23 cellular contexts compared by ENCODE assay signal in genomic region chr19:27764186-27764804, GRCh38.
"Had no signal": no experiment of that assay in that cellular context is flagged by ENCODE, and none has a peak within 500 bp of the region (broad histone marks: within the 10 kb centered on the region; RNA-seq: fewer than 3 reads in every experiment).

No MANE protein-coding gene starts in this region.

- H3K9ac ChIP-seq: neural progenitor cell, parathyroid adenoma had no signal

- H3K27me3 Mint-ChIP-seq: natural killer cell treated with Interleukin-12 subunit alpha and Interleukin-12 subunit beta and Interleukin-15 and Interleukin-18, amount 100 ng/mL, for 72 hours had no signal

- H3K4me1 ChIP-seq: colonic mucosa, neural progenitor cell, parathyroid adenoma, right lobe of liver, uterus had no signal

- H3K9me3 ChIP-seq: colonic mucosa, gastrocnemius medialis, psoas muscle, right lobe of liver had no signal

- H3K27ac ChIP-seq: colonic mucosa, gastrocnemius medialis, heart right ventricle, neural progenitor cell, parathyroid adenoma, psoas muscle, right lobe of liver, uterus had no signal

- H3K27me3 ChIP-seq: colonic mucosa, gastrocnemius medialis, heart right ventricle, neural progenitor cell, right lobe of liver, uterus had no signal

- H3K4me3 Mint-ChIP-seq: natural killer cell treated with Interleukin-12 subunit alpha and Interleukin-12 subunit beta and Interleukin-15 and Interleukin-18, amount 100 ng/mL, for 72 hours; neural progenitor cell had no signal

- H3K4me1 Mint-ChIP-seq: neural progenitor cell had no signal

- H3K4me3 ChIP-seq: colonic mucosa, gastrocnemius medialis, heart right ventricle, lung, neural progenitor cell, psoas muscle, right lobe of liver, uterus had no signal

- ATAC-seq: esophagus mucosa; gastrocnemius medialis; heart right ventricle; left cardiac atrium; left ventricle myocardium superior; natural killer cell treated with Interleukin-12 subunit alpha and Interleukin-12 subunit beta and Interleukin-15 and Interleukin-18, amount 100 ng/mL, for 72 hours; psoas muscle; right lobe of liver had no signal

- H3K36me3 ChIP-seq: colonic mucosa, gastrocnemius medialis, heart right ventricle, neural progenitor cell, right lobe of liver, uterus had no signal

- H3K27ac Mint-ChIP-seq: natural killer cell treated with Interleukin-12 subunit alpha and Interleukin-12 subunit beta and Interleukin-15 and Interleukin-18, amount 100 ng/mL, for 72 hours; neural progenitor cell had no signal

- DNase-seq: cerebellar nuclear complex; colonic mucosa; effector CD8-positive, alpha-beta T cell; gastrocnemius medialis; heart right ventricle; left cardiac atrium; left ventricle myocardium superior; mesenchymal stem cell; midbrain; occipital lobe; psoas muscle; retina; right lobe of liver; stimulated activated CD4-positive, alpha-beta T cell treated with anti-CD3 and anti-CD28 coated beads, Interleukin-2, amount 100 ng/mL, for 24 hours; stimulated activated CD4-positive, alpha-beta T cell treated with anti-CD3 and anti-CD28 coated beads, Interleukin-4, amount 100 ng/mL, for 4 hours; stimulated activated naive CD4-positive, alpha-beta T cell; trophoblast cell; uterus had no signal
